ENCODE assay signal across 23 cellular contexts in the genomic region with DNA sequence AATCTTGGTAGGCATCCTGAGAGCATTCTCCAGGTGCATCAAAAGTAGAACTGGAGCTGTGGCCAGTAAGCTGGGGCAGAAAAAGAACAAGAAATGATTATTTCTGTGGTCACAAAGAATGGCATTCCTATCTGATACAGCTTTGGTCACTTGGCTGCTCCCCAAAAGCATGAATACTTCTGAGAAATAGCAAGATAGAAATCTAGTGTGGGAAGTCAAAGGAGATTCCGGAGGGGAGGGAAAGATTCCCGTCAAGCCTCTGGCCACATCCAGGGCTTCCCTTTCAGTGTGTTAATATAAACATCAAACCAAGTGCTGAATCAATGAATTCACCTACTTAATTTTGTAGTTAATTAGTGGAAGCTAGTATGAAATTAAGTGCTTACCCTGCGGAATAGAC.
DNase-seq lines count a peak whose midpoint lies in the region; ATAC-seq and TF ChIP-seq lines count a peak whose summit lies in the region.
"Had no signal": no experiment of that assay in that cellular context is flagged by ENCODE, and none has a peak within 500 bp of the region (broad histone marks: within the 10 kb centered on the region; RNA-seq: fewer than 3 reads in every experiment).

No MANE protein-coding gene starts in this region.

- no peaks in the 10 kb centered on the region for H3K36me3 Mint-ChIP-seq in chondrocyte (ENCODE audit: low read depth)

- peaks cover 19% of the 10 kb centered on the region for H3K27me3 Mint-ChIP-seq in chondrocyte (ENCODE audit: low read depth)
- H3K27me3 Mint-ChIP-seq: activated CD4-positive, alpha-beta T cell treated with anti-CD3 and anti-CD28 coated beads for 36 hours had no signal

- ATAC-seq in HG03378 (IDR thresholded peaks at IDR 0.05; ENCODE audit: unreplicated experiment), result no peak
- ATAC-seq: A549; activated CD4-positive, alpha-beta T cell treated with anti-CD3 and anti-CD28 coated beads for 36 hours; body of pancreas; esophagus mucosa; GM23338; mucosa of descending colon had no signal

- no peaks in the 10 kb centered on the region for H3K9me3 Mint-ChIP-seq in chondrocyte (ENCODE audit: low read depth)
- H3K9me3 Mint-ChIP-seq: GM23338 had no signal

- POLR2A ChIA-PET in AG04449 (lab: Yijun Ruan, JAX), result no interaction called here

- no peak for TF ChIP-seq CTCF in AG04449 (IDR thresholded peaks at IDR 0.05; ENCODE audit: insufficient read depth, low read length, missing control alignments)
- no peak for TF ChIP-seq CTCF in chondrocyte (IDR thresholded peaks at IDR 0.05)

- peak overlapping the region; percentile 8 for H3K27ac Mint-ChIP-seq in chondrocyte (ENCODE audit: unreplicated experiment)
- H3K27ac Mint-ChIP-seq: activated CD4-positive, alpha-beta T cell treated with anti-CD3 and anti-CD28 coated beads for 36 hours; GM23338 had no signal

- no peak overlapping the region for H3K4me3 Mint-ChIP-seq in chondrocyte (ENCODE audit: unreplicated experiment)
- H3K4me3 Mint-ChIP-seq: activated CD4-positive, alpha-beta T cell treated with anti-CD3 and anti-CD28 coated beads for 36 hours; GM23338 had no signal

- DNase-seq in AG04449 (ENCODE audit: low read depth, low spot score) (peak; percentile 19), chondrocyte (ENCODE audit: low spot score) (no peak), pons (ENCODE audit: low spot score) (peak; percentile 62), foreskin melanocyte (no peak), NCI-H2196 treated with DMSO at 0.1 percent for 48 hours (lab: John Stamatoyannopoulos, UW; ENCODE audit: unreplicated experiment) (no peak)
- no peak for DNase-seq in activated effector memory CD4-positive, alpha-beta T cell treated with Interleukin-2 at 50 U/mL for 16 hours
- DNase-seq: activated CD4-positive, alpha-beta T cell treated with anti-CD3 and anti-CD28 coated beads for 36 hours; activated gamma-delta T cell; COR-L47; dorsolateral prefrontal cortex; Kasumi-1; mucosa of descending colon; NCI-H1417 treated with DMSO at 0.1 percent for 48 hours; SJCRH30; stimulated activated CD4-positive, alpha-beta T cell treated with anti-CD3 and anti-CD28 coated beads, Interleukin-4, amount 100 ng/mL, for 24 hours; stimulated activated CD8-positive, alpha-beta memory T cell treated with anti-CD3 and anti-CD28 coated beads, Interleukin-4, amount 100 ng/mL, for 48 hours; T-helper 9 cell had no signal

- CTCF ChIA-PET in AG04449 (lab: Yijun Ruan, JAX), result interaction anchor here (1.8 kb wide), 1 partner anchor 20 kb away, joined by 5 read pairs; no protein-coding TSS in a partner anchor

- H3K4me3 ChIP-seq in AG04449 (ENCODE audit: low read depth, low read length), result no peak overlapping the region
- H3K4me3 ChIP-seq: A549, body of pancreas, GM23338, mucosa of descending colon, SJCRH30 had no signal

- H3K4me1 Mint-ChIP-seq in chondrocyte (ENCODE audit: low read depth), result peaks cover 13% of the 10 kb centered on the region
- H3K4me1 Mint-ChIP-seq: activated CD4-positive, alpha-beta T cell treated with anti-CD3 and anti-CD28 coated beads for 36 hours; GM23338 had no signal

TF ChIP-seq in PFSK-1, 5 proteins besides CTCF, POLR2A, EP300 and RAD21:
- TF ChIP-seq, protein P1, sequence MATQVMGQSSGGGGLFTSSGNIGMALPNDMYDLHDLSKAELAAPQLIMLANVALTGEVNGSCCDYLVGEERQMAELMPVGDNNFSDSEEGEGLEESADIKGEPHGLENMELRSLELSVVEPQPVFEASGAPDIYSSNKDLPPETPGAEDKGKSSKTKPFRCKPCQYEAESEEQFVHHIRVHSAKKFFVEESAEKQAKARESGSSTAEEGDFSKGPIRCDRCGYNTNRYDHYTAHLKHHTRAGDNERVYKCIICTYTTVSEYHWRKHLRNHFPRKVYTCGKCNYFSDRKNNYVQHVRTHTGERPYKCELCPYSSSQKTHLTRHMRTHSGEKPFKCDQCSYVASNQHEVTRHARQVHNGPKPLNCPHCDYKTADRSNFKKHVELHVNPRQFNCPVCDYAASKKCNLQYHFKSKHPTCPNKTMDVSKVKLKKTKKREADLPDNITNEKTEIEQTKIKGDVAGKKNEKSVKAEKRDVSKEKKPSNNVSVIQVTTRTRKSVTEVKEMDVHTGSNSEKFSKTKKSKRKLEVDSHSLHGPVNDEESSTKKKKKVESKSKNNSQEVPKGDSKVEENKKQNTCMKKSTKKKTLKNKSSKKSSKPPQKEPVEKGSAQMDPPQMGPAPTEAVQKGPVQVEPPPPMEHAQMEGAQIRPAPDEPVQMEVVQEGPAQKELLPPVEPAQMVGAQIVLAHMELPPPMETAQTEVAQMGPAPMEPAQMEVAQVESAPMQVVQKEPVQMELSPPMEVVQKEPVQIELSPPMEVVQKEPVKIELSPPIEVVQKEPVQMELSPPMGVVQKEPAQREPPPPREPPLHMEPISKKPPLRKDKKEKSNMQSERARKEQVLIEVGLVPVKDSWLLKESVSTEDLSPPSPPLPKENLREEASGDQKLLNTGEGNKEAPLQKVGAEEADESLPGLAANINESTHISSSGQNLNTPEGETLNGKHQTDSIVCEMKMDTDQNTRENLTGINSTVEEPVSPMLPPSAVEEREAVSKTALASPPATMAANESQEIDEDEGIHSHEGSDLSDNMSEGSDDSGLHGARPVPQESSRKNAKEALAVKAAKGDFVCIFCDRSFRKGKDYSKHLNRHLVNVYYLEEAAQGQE (IDR thresholded peaks at IDR 0.05; ENCODE audit: insufficient read depth in 1 of 2, low read depth in 2 of 2, low read length in 2 of 2), result peak in 1 of 2 experiments; percentile 75; a peak in 2 of 4 replicates
- TF ChIP-seq SIN3A (IDR thresholded peaks at IDR 0.05; ENCODE audit: borderline replicate concordance, insufficient read depth, low read length) (peak; percentile 79; the same call in 1 of the 2 replicates), FOXP2 (optimal IDR thresholded peaks at IDR 0.05; ENCODE audit: borderline replicate concordance, extremely low read depth, extremely low read length, insufficient read depth) (no peak), POLR2AphosphoS5 (IDR thresholded peaks at IDR 0.05; ENCODE audit: low read depth, low read length) (peak; percentile 73), TAF1 (IDR thresholded peaks at IDR 0.05; ENCODE audit: borderline replicate concordance, insufficient read depth, low read length) (0 out of 2 replicates have a peak, but pooled peaks have one; percentile 30)

Comparison
In these comparisons a context has a peak if more than half of its experiments do, and no peak if none do; other contexts are left out.
1. DNase-seq: peak in AG04449 (single experiment) and pons (single experiment); none in chondrocyte (single experiment), foreskin melanocyte (single experiment), NCI-H2196 treated with DMSO at 0.1 percent for 48 hours (single experiment) and activated effector memory CD4-positive, alpha-beta T cell treated with Interleukin-2 at 50 U/mL for 16 hours (single experiment).